ENCODE assay signal across 28 cellular contexts in genomic region chr1:165179306-165179705, GRCh38.
"Had no signal": no experiment of that assay in that cellular context is flagged by ENCODE, and none has a peak within 500 bp of the region (broad histone marks: within the 10 kb centered on the region; RNA-seq: fewer than 3 reads in every experiment).

No MANE protein-coding gene starts in this region.

- FAIRE-seq: colon, endometrium, endothelial cell of umbilical vein, frontal cortex had no signal

- ATAC-seq: effector memory CD8-positive, alpha-beta T cell; esophagus mucosa; foreskin keratinocyte; gastrocnemius medialis; gastroesophageal sphincter; heart left ventricle; heart right ventricle had no signal

- H3K36me3 ChIP-seq: colonic mucosa, esophagus muscularis mucosa, esophagus squamous epithelium, gastrocnemius medialis, gastroesophageal sphincter, heart left ventricle, heart right ventricle had no signal

- H3K27ac Mint-ChIP-seq: dendritic cell treated with granulocyte-macrophage colony-stimulating factor and Interleukin-4, amounts not matched to agents 40 ng/mL and 50 ng/mL, for 4 days; effector memory CD8-positive, alpha-beta T cell; endodermal cell had no signal

- DNase-seq: colonic mucosa; cortex of kidney; dermis blood vessel endothelial cell; dorsolateral prefrontal cortex; effector CD4-positive, alpha-beta T cell; effector CD8-positive, alpha-beta T cell; effector memory CD8-positive, alpha-beta T cell; endodermal cell; erythroblast; esophagus squamous epithelium; foreskin fibroblast; foreskin keratinocyte; foreskin melanocyte; gastrocnemius medialis; glutamatergic neuron; head of caudate nucleus; heart left ventricle; heart right ventricle had no signal

- H3K27ac ChIP-seq: colonic mucosa, coronary artery, dorsolateral prefrontal cortex, epithelial cell of prostate, esophagus muscularis mucosa, esophagus squamous epithelium, foreskin keratinocyte, gastrocnemius medialis, gastroesophageal sphincter, heart left ventricle, heart right ventricle had no signal

- H3K9me3 ChIP-seq: colonic mucosa, esophagus muscularis mucosa, gastrocnemius medialis had no signal

- H3K4me1 ChIP-seq: colonic mucosa, esophagus muscularis mucosa, foreskin keratinocyte, gastrocnemius medialis, gastroesophageal sphincter, heart left ventricle had no signal

- H3K27me3 ChIP-seq: colonic mucosa, esophagus muscularis mucosa, foreskin keratinocyte, gastrocnemius medialis had no signal

- H3K4me3 ChIP-seq: colonic mucosa, coronary artery, dorsolateral prefrontal cortex, esophagus muscularis mucosa, esophagus squamous epithelium, gastrocnemius medialis, gastroesophageal sphincter, heart left ventricle, heart right ventricle had no signal

- H3K4me3 Mint-ChIP-seq: dendritic cell treated with granulocyte-macrophage colony-stimulating factor and Interleukin-4, amounts not matched to agents 40 ng/mL and 50 ng/mL, for 4 days; effector memory CD8-positive, alpha-beta T cell; endodermal cell had no signal

- H3K27me3 Mint-ChIP-seq: dendritic cell treated with granulocyte-macrophage colony-stimulating factor and Interleukin-4, amounts not matched to agents 40 ng/mL and 50 ng/mL, for 4 days; effector memory CD8-positive, alpha-beta T cell had no signal
